14 cellular contexts compared by ENCODE assay signal in the genomic region with DNA sequence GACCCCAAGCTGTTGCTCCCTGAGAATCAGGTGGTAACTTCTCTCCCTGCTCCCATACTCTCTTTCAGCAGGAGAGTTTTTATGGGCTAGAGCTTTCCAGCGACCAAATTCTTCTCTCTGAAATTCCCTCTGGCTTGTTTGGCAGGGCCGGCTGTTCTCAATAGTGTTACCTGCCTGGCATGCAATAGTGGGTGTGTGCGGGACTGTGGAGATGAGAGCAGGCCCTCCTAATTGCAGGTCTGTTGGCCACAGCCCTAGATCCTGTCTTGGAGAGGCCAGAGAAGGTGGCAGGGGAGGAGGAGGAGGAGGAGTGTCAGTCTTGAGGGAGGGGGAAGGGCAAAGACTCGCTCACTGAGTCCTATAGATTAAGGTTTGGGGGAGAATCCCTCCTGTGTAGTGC. TPM values are rescaled to one million over a fixed set of nuclear protein-coding genes. Genes with fewer than 3 reads are reported as not detected.
"Had no signal": no experiment of that assay in that cellular context is flagged by ENCODE, and none has a peak within 500 bp of the region (broad histone marks: within the 10 kb centered on the region; RNA-seq: fewer than 3 reads in every experiment).

No MANE protein-coding gene starts in this region.

- H3K27me3 Mint-ChIP-seq: activated CD4-positive, alpha-beta memory T cell treated with anti-CD3 and anti-CD28 coated beads for 36 hours; naive thymus-derived CD4-positive, alpha-beta T cell had no signal

- DNase-seq: activated CD4-positive, alpha-beta memory T cell treated with anti-CD3 and anti-CD28 coated beads for 36 hours; activated gamma-delta T cell treated with Interleukin-2 at 50 U/mL for 16 hours; activated T-cell treated with anti-CD3 and anti-CD28 coated beads, Interleukin-2, amount 50 U/mL, for 4 hours; central memory CD4-positive, alpha-beta T cell; erythroblast; kidney glomerular epithelial cell; naive thymus-derived CD4-positive, alpha-beta T cell; SJCRH30; stimulated activated CD4-positive, alpha-beta T cell treated with anti-CD3 and anti-CD28 coated beads, Interleukin-15, amount 100 ng/mL, for 24 hours; stimulated activated CD4-positive, alpha-beta T cell treated with anti-CD3 and anti-CD28 coated beads, Interleukin-4, amount 100 ng/mL, for 4 hours; transverse colon had no signal

- H3K27me3 ChIP-seq: hepatocyte, SJCRH30, transverse colon had no signal

- H3K4me3 ChIP-seq: hepatocyte, lung, SJCRH30, transverse colon had no signal

- H2AFZ ChIP-seq: hepatocyte had no signal

- H3K9me3 ChIP-seq: SJCRH30, transverse colon had no signal

- H3K9me3 Mint-ChIP-seq: activated CD4-positive, alpha-beta memory T cell treated with anti-CD3 and anti-CD28 coated beads for 36 hours; activated T-cell treated with anti-CD3 and anti-CD28 coated beads, Interleukin-2, amount 50 U/mL, for 4 hours; T-helper 2 cell treated with Interferon-gamma antibody and Interleukin-4, amounts not matched to agents 5 μg/mL and 100 μg/mL, for 36 hours had no signal

- H3K27ac ChIP-seq: hepatocyte, SJCRH30, transverse colon had no signal

- H3K4me3 Mint-ChIP-seq: activated CD4-positive, alpha-beta memory T cell treated with anti-CD3 and anti-CD28 coated beads for 36 hours; activated T-cell treated with anti-CD3 and anti-CD28 coated beads, Interleukin-2, amount 50 U/mL, for 4 hours; naive thymus-derived CD4-positive, alpha-beta T cell; T-helper 2 cell treated with Interferon-gamma antibody and Interleukin-4, amounts not matched to agents 5 μg/mL and 100 μg/mL, for 36 hours had no signal

- H3K4me1 ChIP-seq: SJCRH30 had no signal

- ATAC-seq: activated T-cell treated with anti-CD3 and anti-CD28 coated beads, Interleukin-2, amount 50 U/mL, for 4 hours; naive thymus-derived CD4-positive, alpha-beta T cell had no signal

- H3K4me2 ChIP-seq: hepatocyte had no signal

- H3K79me2 ChIP-seq: hepatocyte had no signal

- H3K27ac Mint-ChIP-seq: activated CD4-positive, alpha-beta memory T cell treated with anti-CD3 and anti-CD28 coated beads for 36 hours; T-helper 2 cell treated with Interferon-gamma antibody and Interleukin-4, amounts not matched to agents 5 μg/mL and 100 μg/mL, for 36 hours had no signal

RNA-seq across cellular contexts. Expression of gene AQP7, which starts 29.5 kb away (rescaled TPM):
- total RNA-seq: activated T-cell treated with anti-CD3 and anti-CD28 coated beads, Interleukin-2, amount 50 U/mL, for 4 hours had no signal
